ENCODE assay signal across 8 cellular contexts in genomic region chr12:15276088-15276698, GRCh38. TPM values are rescaled to one million over a fixed set of nuclear protein-coding genes. Genes with fewer than 3 reads are reported as not detected.
A peak's percentile ranks its signal among the peaks of the same experiment; 100 is the strongest.
DNase-seq lines count a peak whose midpoint lies in the region; ATAC-seq, FAIRE-seq and TF ChIP-seq lines count a peak whose summit lies in the region.

No MANE protein-coding gene starts in this region.

- peaks cover 0 to 2% (median 0%) of the 10 kb centered on the region in 4 donors for H3K4me1 ChIP-seq in liver (ENCODE audit: control insufficient read depth in 4 of 4, insufficient read depth in 4 of 4, low read length in 3 of 4)

- H3K27me3 ChIP-seq in liver (ENCODE audit: control insufficient read depth in 4 of 4, insufficient read depth in 4 of 4, low read length in 3 of 4) = peaks cover 0 to 5% (median 0%) of the 10 kb centered on the region in 4 donors

- TF ChIP-seq CTCF in cardiac fibroblast (IDR thresholded peaks at IDR 0.05; ENCODE audit: low read depth, low read length) = peak; percentile 51
- TF ChIP-seq CTCF in liver (IDR thresholded peaks at IDR 0.05; ENCODE audit: low read depth, low read length, missing input control) = peak; percentile 71

- DNase-seq in GM04504 (ENCODE audit: low read depth) (peak; percentile 13), NCI-H1930 (lab: John Stamatoyannopoulos, UW) (peak; percentile 8 to 59), cardiac fibroblast (ENCODE audit: low read depth in 2 of 2) (peak; percentile 60 to 75), UCSD-AML1 (lab: John Stamatoyannopoulos, UW; ENCODE audit: unreplicated experiment) (no peak)

- ATAC-seq in HG02852 (IDR thresholded peaks at IDR 0.05; ENCODE audit: unreplicated experiment) = no peak
- ATAC-seq in HG02973 (IDR thresholded peaks at IDR 0.05; ENCODE audit: unreplicated experiment) = no peak

- no peaks in the 10 kb centered on the region for H3K36me3 ChIP-seq in liver (ENCODE audit: control insufficient read depth in 4 of 4, insufficient read depth in 3 of 4, low read depth in 1 of 4, low read length in 3 of 4)

- 29% methylated on average over 8 of the region's 8 CpGs for WGBS in liver

- no peaks in the 10 kb centered on the region for H3K9me3 ChIP-seq in liver (ENCODE audit: control insufficient read depth in 4 of 4, low read length in 3 of 4)

- H3K9ac ChIP-seq in liver (ENCODE audit: low read depth in 1 of 2, low read length in 2 of 2) = no peak overlapping the region

- peak; percentile 89 for FAIRE-seq in A204.1 (lab: Jason Lieb, UNC)

- no peak overlapping the region for H3K27ac ChIP-seq in liver (ENCODE audit: low read depth in 1 of 2, low read length in 2 of 2)

- peak; percentile 79 to 90 for TF ChIP-seq RAD21 in liver (IDR thresholded peaks at IDR 0.05)

- no peak overlapping the region for H3K4me3 ChIP-seq in cardiac fibroblast (replicated peaks in 1 of 2; ENCODE audit: low read depth in 2 of 2, low read length in 2 of 2)
- H3K4me3 ChIP-seq in liver (ENCODE audit: low read depth in 1 of 3, low read length in 3 of 3) = no peak overlapping the region

TF ChIP-seq in liver, 16 proteins besides CTCF, POLR2A, EP300 and RAD21:
- TF ChIP-seq NR2F2 (IDR thresholded peaks at IDR 0.05) (no peak), YY1 (IDR thresholded peaks at IDR 0.05) (peak; percentile 83)

RNA-seq across cellular contexts. Expression of gene PTPRO, which starts 46.1 kb away (rescaled TPM):
- 1 to 10 TPM; 1.3 to 3.3 TPM for total RNA-seq in liver
- under 1 TPM; 0.31 to 0.92 TPM for polyA plus RNA-seq in liver

RNA-seq across cellular contexts. Expression of gene RERG, which starts 55.0 kb away (rescaled TPM):
- 1 to 10 TPM; 1.0 to 1.4 TPM for total RNA-seq in liver
- 1 to 10 TPM; 1.0 to 1.2 TPM for polyA plus RNA-seq in liver
